ENCODE assay signal across 17 cellular contexts in the genomic region with DNA sequence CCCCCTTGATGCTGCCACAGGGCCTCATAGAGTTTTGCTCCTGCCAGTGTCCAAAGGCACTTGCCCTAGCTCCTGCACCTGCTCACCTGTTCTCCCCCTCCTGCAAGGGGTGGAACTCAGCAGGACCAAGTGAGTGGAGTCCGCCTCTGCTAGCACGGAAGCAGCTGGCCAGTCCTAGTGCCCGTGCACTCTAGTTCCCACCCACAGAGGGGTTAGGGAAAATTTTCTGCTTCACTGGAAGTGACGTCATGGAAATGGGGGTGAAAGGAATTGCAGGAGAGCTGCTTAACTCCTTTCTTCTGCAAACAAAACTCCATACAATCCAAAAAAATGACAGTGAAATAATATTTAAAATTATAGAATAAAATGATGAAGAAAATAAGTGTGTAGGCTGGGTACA.
DNase-seq lines count a peak whose midpoint lies in the region; ATAC-seq, FAIRE-seq and TF ChIP-seq lines count a peak whose summit lies in the region.
"Had no signal": no experiment of that assay in that cellular context is flagged by ENCODE, and none has a peak within 500 bp of the region (broad histone marks: within the 10 kb centered on the region; RNA-seq: fewer than 3 reads in every experiment).

No MANE protein-coding gene starts in this region.

- CTCF ChIA-PET in IMR-90 (lab: Yijun Ruan, JAX) (no interaction called here), GM12878 (lab: Yijun Ruan, JAX) (interaction anchor here (0.9 to 1.9 kb wide), 3 partner anchors 37 to 83 kb away, joined by 3 to 8 read pairs (median 4); no protein-coding TSS in a partner anchor), RWPE1 (lab: Yijun Ruan, JAX) (no interaction called here)

- H2AK5ac ChIP-seq in IMR-90 (ENCODE audit: low read depth, low read length): no peak overlapping the region
- H2AK5ac ChIP-seq in neuronal stem cell (ENCODE audit: low read depth, low read length): no peak overlapping the region
- no peak overlapping the region for H2AK5ac ChIP-seq in trophoblast cell (ENCODE audit: low read length)

- in situ Hi-C loops in IMR-90 (cut with MboI; ENCODE audit: low sequenced_read_pairs): no loop called here
- in situ Hi-C loops in GM12878 (cut with MboI): no loop called here

- H3K18ac ChIP-seq in IMR-90 (ENCODE audit: low read depth, low read length): no peak overlapping the region
- H3K18ac ChIP-seq in neuronal stem cell (ENCODE audit: low read length): no peak overlapping the region
- no peak overlapping the region for H3K18ac ChIP-seq in trophoblast cell (ENCODE audit: low read length)

- no peak overlapping the region for H3K4me2 ChIP-seq in IMR-90 (ENCODE audit: low read depth, low read length)
- H3K4me2 ChIP-seq in GM12878 (ENCODE audit: control insufficient read depth, insufficient read depth): no peak overlapping the region
- no peak overlapping the region for H3K4me2 ChIP-seq in neuronal stem cell (ENCODE audit: insufficient read depth, low read length, poor library complexity, severe bottlenecking)
- no peak overlapping the region for H3K4me2 ChIP-seq in trophoblast cell (ENCODE audit: low read length)
- H3K4me2 ChIP-seq: BLaER1 had no signal

- no peak overlapping the region for H4K8ac ChIP-seq in IMR-90 (ENCODE audit: low read depth in 2 of 2, low read length in 2 of 2)
- no peak overlapping the region for H4K8ac ChIP-seq in neuronal stem cell (ENCODE audit: low read depth, low read length)
- H4K8ac ChIP-seq in trophoblast cell (ENCODE audit: low read depth, low read length): no peak overlapping the region

- BruUV-seq in IMR-90 (replicated peaks; lab: Mats Ljungman, UMichigan) (no TSS peak), GM12878 (replicated peaks; lab: Mats Ljungman, UMichigan) (no TSS peak)

- no peak for TF ChIP-seq RAD21 in IMR-90 (IDR thresholded peaks at IDR 0.05; ENCODE audit: low read length)
- TF ChIP-seq RAD21 in GM12878 (IDR thresholded peaks at IDR 0.05; ENCODE audit: insufficient read depth, low read depth, low read length): no peak

- no peak overlapping the region for H2AK9ac ChIP-seq in IMR-90 (replicated peaks; ENCODE audit: low read depth, low read length, poor library complexity)

- H3K79me2 ChIP-seq in GM12878 (ENCODE audit: control insufficient read depth, insufficient read depth, low read length) (no peaks in the 10 kb centered on the region), trophoblast cell (ENCODE audit: control insufficient read depth, insufficient read depth, low read length, poor library complexity) (no peaks in the 10 kb centered on the region)

- H3K79me1 ChIP-seq in IMR-90 (ENCODE audit: low read depth in 1 of 2, low read length in 2 of 2) (no peaks in the 10 kb centered on the region), neuronal stem cell (ENCODE audit: low read depth, low read length) (no peaks in the 10 kb centered on the region), trophoblast cell (ENCODE audit: low read length) (no peaks in the 10 kb centered on the region)

- H3K9me1 ChIP-seq in IMR-90 (ENCODE audit: insufficient read depth, low read length): no peaks in the 10 kb centered on the region

- SMC1A ChIA-PET in GM12878 (lab: Charles Lee; ENCODE audit: uncharacterized antibody, unreplicated experiment): interaction anchor here (0.8 to 3.4 kb wide), 5 partner anchors 21 to 355 kb away, joined by 3 to 11 read pairs (median 3); no protein-coding TSS in a partner anchor

- H2BK15ac ChIP-seq in IMR-90 (ENCODE audit: low read depth, low read length) (no peak overlapping the region), neuronal stem cell (ENCODE audit: low read length) (no peak overlapping the region)

- DNase-seq in IMR-90 (no peak), SHP77 (lab: John Stamatoyannopoulos, UW) (peak; percentile 77 to 81), GM12878 (ENCODE audit: low read depth, low spot score) (no peak), neuronal stem cell (ENCODE audit: low spot score) (no peak), RWPE1 (ENCODE audit: low spot score) (no peak), trophoblast cell (no peak), foreskin melanocyte (no peak)
- DNase-seq: 8988T; CD4-positive, alpha-beta memory T cell; DMS153; DMS79; GDM1; GM23248 had no signal

- H4K12ac ChIP-seq in trophoblast cell (ENCODE audit: low read depth, low read length): no peak overlapping the region

- H3K56ac ChIP-seq in IMR-90 (ENCODE audit: extremely low read depth, insufficient read depth, low read length): no peak overlapping the region

- TF ChIP-seq EP300 in GM12878 (IDR thresholded peaks at IDR 0.05; ENCODE audit: borderline replicate concordance in 1 of 2, control insufficient read depth in 1 of 2, low read depth in 2 of 2, low read length in 2 of 2): no peak

- intact Hi-C loops in IMR-90 (cut with micrococcal nuclease) (no loop called here), GM12878 (cut with micrococcal nuclease; ENCODE audit: unreplicated experiment) (no loop called here)

- no peak overlapping the region for H2BK20ac ChIP-seq in IMR-90 (ENCODE audit: low read depth, low read length)

- H2BK12ac ChIP-seq in neuronal stem cell (ENCODE audit: low read length) (no peak overlapping the region), trophoblast cell (ENCODE audit: low read length) (no peak overlapping the region)

- H3K14ac ChIP-seq in IMR-90 (replicated peaks; ENCODE audit: low read depth, low read length) (no peak overlapping the region), neuronal stem cell (ENCODE audit: low read length) (peak overlapping the region; percentile 38), trophoblast cell (ENCODE audit: low read length) (no peak overlapping the region)

- no peak for FAIRE-seq in GM12878 (lab: Jason Lieb, UNC)
- FAIRE-seq: HTR-8/SVneo had no signal

- H3K36me3 ChIP-seq in IMR-90 (ENCODE audit: control insufficient read depth, insufficient read depth, low read length) (no peaks in the 10 kb centered on the region), GM12878 (ENCODE audit: control insufficient read depth in 2 of 2, insufficient read depth in 2 of 2, low read length in 1 of 2) (no peaks in the 10 kb centered on the region), neuronal stem cell (replicated peaks in 1 of 2; ENCODE audit: control insufficient read depth in 2 of 2, insufficient read depth in 2 of 2, low read length in 2 of 2) (no peaks in the 10 kb centered on the region), trophoblast cell (ENCODE audit: control insufficient read depth in 1 of 2, insufficient read depth in 2 of 2, low read length in 2 of 2) (no peaks in the 10 kb centered on the region)
- H3K36me3 ChIP-seq: BLaER1, HAP-1 had no signal

- no peak overlapping the region for H4K91ac ChIP-seq in IMR-90 (ENCODE audit: insufficient read depth, low read depth, low read length)
- no peak overlapping the region for H4K91ac ChIP-seq in neuronal stem cell (ENCODE audit: low read depth, low read length, poor library complexity)
- no peak overlapping the region for H4K91ac ChIP-seq in trophoblast cell (ENCODE audit: low read depth, low read length)

- TF ChIP-seq POLR2A in IMR-90 (IDR thresholded peaks at IDR 0.05; ENCODE audit: low read depth, low read length) (no peak), GM12878 (IDR thresholded peaks at IDR 0.05; ENCODE audit: low read depth, low read length) (no peak)

- H4K20me1 ChIP-seq in IMR-90 (ENCODE audit: insufficient read depth, low read length) (no peaks in the 10 kb centered on the region), GM12878 (ENCODE audit: control insufficient read depth, insufficient read depth) (no peaks in the 10 kb centered on the region)
- H4K20me1 ChIP-seq: BLaER1 had no signal

- no peak overlapping the region for H3K4me3 ChIP-seq in IMR-90 (ENCODE audit: insufficient read depth, low read depth, low read length)
- H3K4me3 ChIP-seq in GM12878: no peak overlapping the region
- H3K4me3 ChIP-seq in neuronal stem cell (ENCODE audit: low read length in 2 of 2): no peak overlapping the region
- H3K4me3 ChIP-seq in trophoblast cell (ENCODE audit: low read depth, low read length): no peak overlapping the region
- H3K4me3 ChIP-seq: BLaER1, GM23248, HAP-1 had no signal

- H3K4me1 ChIP-seq in IMR-90 (ENCODE audit: control insufficient read depth, insufficient read depth, low read length) (no peaks in the 10 kb centered on the region), GM12878 (ENCODE audit: control insufficient read depth, insufficient read depth, low read length) (no peaks in the 10 kb centered on the region), neuronal stem cell (ENCODE audit: control insufficient read depth in 2 of 2, insufficient read depth in 1 of 2, low read depth in 1 of 2, low read length in 2 of 2) (no peaks in the 10 kb centered on the region), trophoblast cell (ENCODE audit: control insufficient read depth in 1 of 2, insufficient read depth in 2 of 2, low read length in 2 of 2) (no peaks in the 10 kb centered on the region)
- H3K4me1 ChIP-seq: BLaER1, HAP-1 had no signal

- H2AFZ ChIP-seq in IMR-90 (replicated peaks; ENCODE audit: low read length, poor library complexity) (peak overlapping the region; percentile 14), GM12878 (ENCODE audit: control insufficient read depth, low read depth, low read length) (no peak overlapping the region), neuronal stem cell (ENCODE audit: low read length) (peak overlapping the region; percentile 22), trophoblast cell (ENCODE audit: insufficient read depth, low read length, poor library complexity) (no peak overlapping the region)
- H2AFZ ChIP-seq: GM23248 had no signal

- H4K5ac ChIP-seq in IMR-90 (ENCODE audit: low read depth, low read length): no peak overlapping the region

- dilution Hi-C loops in IMR-90 (cut with HindIII; ENCODE audit: low sequenced_read_pairs, unreplicated experiment): no loop called here

- no peak overlapping the region for H2BK5ac ChIP-seq in IMR-90 (ENCODE audit: low read depth, low read length, poor library complexity, severe bottlenecking)
- no peak overlapping the region for H2BK5ac ChIP-seq in neuronal stem cell (ENCODE audit: low read length)
- H2BK5ac ChIP-seq in trophoblast cell (ENCODE audit: low read depth, low read length, poor library complexity): no peak overlapping the region

- H2BK120ac ChIP-seq in IMR-90 (ENCODE audit: low read depth, low read length) (no peak overlapping the region), neuronal stem cell (ENCODE audit: low read depth, low read length) (no peak overlapping the region), trophoblast cell (ENCODE audit: insufficient read depth, low read length, poor library complexity) (no peak overlapping the region)

- H3K9me3 ChIP-seq in IMR-90 (ENCODE audit: control insufficient read depth, insufficient read depth, low read length): no peaks in the 10 kb centered on the region; the same call in 1 of the 2 replicates
- no peaks in the 10 kb centered on the region for H3K9me3 ChIP-seq in GM12878 (replicated peaks; ENCODE audit: control insufficient read depth, insufficient read depth, low read length)
- H3K9me3 ChIP-seq in neuronal stem cell (replicated peaks in 1 of 2; ENCODE audit: control insufficient read depth in 2 of 2, insufficient read depth in 1 of 2, low read depth in 1 of 2, low read length in 2 of 2): peaks cover 0 to 4% of the 10 kb centered on the region in 2 donors
- peaks cover 2% of the 10 kb centered on the region for H3K9me3 ChIP-seq in trophoblast cell (ENCODE audit: insufficient read depth, low read depth, low read length)
- H3K9me3 ChIP-seq: BLaER1, HAP-1 had no signal

- H3K27me3 ChIP-seq in IMR-90 (ENCODE audit: control insufficient read depth, insufficient read depth, low read length): no peaks in the 10 kb centered on the region
- H3K27me3 ChIP-seq in GM12878 (replicated peaks in 1 of 2; ENCODE audit: control insufficient read depth in 2 of 2, insufficient read depth in 2 of 2, low read length in 1 of 2): no peaks in the 10 kb centered on the region
- H3K27me3 ChIP-seq in neuronal stem cell (ENCODE audit: control insufficient read depth in 3 of 3, insufficient read depth in 3 of 3, low read depth in 1 of 3, low read length in 3 of 3): no peaks in the 10 kb centered on the region
- H3K27me3 ChIP-seq in trophoblast cell (ENCODE audit: insufficient read depth, low read length): no peaks in the 10 kb centered on the region
- H3K27me3 ChIP-seq: BLaER1 had no signal

- no CpG with 5 or more reads among the region's 4 CpGs for WGBS in IMR-90 (ENCODE audit: extremely low coverage in 2 of 2, insufficient read length in 1 of 2), 2 experiments
- WGBS in GM12878 (ENCODE audit: insufficient coverage, insufficient replicate concordance, low lambda C conversion rate, missing lambda C conversion rate): 27% methylated on average over 4 of the region's 4 CpGs
- no CpG with 5 or more reads among the region's 4 CpGs for WGBS in neuronal stem cell (ENCODE audit: extremely low coverage in 2 of 2, insufficient read length in 2 of 2, insufficient replicate concordance in 1 of 2), 2 donors
- WGBS in trophoblast cell (ENCODE audit: extremely low coverage, insufficient coverage, insufficient read length): no CpG with 5 or more reads among the region's 4 CpGs

- H3K9ac ChIP-seq in IMR-90 (ENCODE audit: low read depth, low read length): no peak overlapping the region
- no peak overlapping the region for H3K9ac ChIP-seq in GM12878 (ENCODE audit: control insufficient read depth, insufficient read depth, low read length)
- no peak overlapping the region for H3K9ac ChIP-seq in neuronal stem cell (ENCODE audit: low read depth, low read length, poor library complexity)
- H3K9ac ChIP-seq in trophoblast cell (ENCODE audit: low read length): no peak overlapping the region
- H3K9ac ChIP-seq: BLaER1, GM23248 had no signal

- H3K27ac ChIP-seq in IMR-90 (ENCODE audit: insufficient read depth, low read length) (no peak overlapping the region), GM12878 (ENCODE audit: control insufficient read depth, insufficient read depth) (no peak overlapping the region), neuronal stem cell (replicated peaks; ENCODE audit: low read length) (no peak overlapping the region), RWPE1 (no peak overlapping the region), trophoblast cell (ENCODE audit: low read depth, low read length) (no peak overlapping the region)
- H3K27ac ChIP-seq: BLaER1, GM23248 had no signal

- RAD21 ChIA-PET in GM12878 (lab: Charles Lee; ENCODE audit: unreplicated experiment): interaction anchor here (1.0 to 3.5 kb wide), 4 partner anchors 31 to 83 kb away, joined by 3 to 16 read pairs (median 4); no protein-coding TSS in a partner anchor

- POLR2A ChIA-PET in IMR-90 (lab: Charles Lee; ENCODE audit: unreplicated experiment): no interaction called here
- POLR2A ChIA-PET in GM12878 (lab: Charles Lee): interaction anchor here (1.2 to 1.5 kb wide), 3 partner anchors 11 to 81 kb away, joined by 3 to 6 read pairs (median 4); no protein-coding TSS in a partner anchor
- POLR2A ChIA-PET in RWPE1 (lab: Yijun Ruan, JAX; ENCODE audit: low non-redundant PET): no interaction called here

- ATAC-seq in IMR-90 (ENCODE audit: low read depth) (no peak), GM12878 (peak; percentile 54), HG03520 (IDR thresholded peaks at IDR 0.05; ENCODE audit: unreplicated experiment) (no peak)

- H3K4ac ChIP-seq in IMR-90 (ENCODE audit: low read depth, low read length): no peak overlapping the region
- no peak overlapping the region for H3K4ac ChIP-seq in neuronal stem cell (ENCODE audit: low read length)
- H3K4ac ChIP-seq in trophoblast cell (ENCODE audit: low read depth, low read length): no peak overlapping the region

- no peak overlapping the region for H3K23ac ChIP-seq in IMR-90 (ENCODE audit: low read depth, low read length)
- no peak overlapping the region for H3K23ac ChIP-seq in neuronal stem cell (ENCODE audit: low read depth, low read length, poor library complexity)
- H3K23ac ChIP-seq in trophoblast cell (ENCODE audit: low read length): no peak overlapping the region

- no peak for TF ChIP-seq CTCF in IMR-90 (conservative IDR thresholded peaks at IDR 0.05; ENCODE audit: low read depth, low read length)
- TF ChIP-seq CTCF in GM12878 (IDR thresholded peaks at IDR 0.05 in 2 of 3, conservative IDR thresholded peaks at IDR 0.05 in 1 of 3; ENCODE audit: control insufficient read depth in 2 of 3, extremely low read depth in 1 of 3, insufficient read depth in 1 of 3, low read depth in 3 of 3, low read length in 3 of 3): no peak
- TF ChIP-seq CTCF in RWPE1 (conservative IDR thresholded peaks at IDR 0.05; ENCODE audit: low read depth): no peak

Comparison
In these comparisons a context has a peak if more than half of its experiments do, and no peak if none do; other contexts are left out.
1. DNase-seq: peak in SHP77 (2 of 2); none in IMR-90 (single experiment), GM12878 (single experiment), neuronal stem cell (single experiment), RWPE1 (single experiment), trophoblast cell (0 of 2) and foreskin melanocyte (single experiment).
2. H2AFZ ChIP-seq: peak in IMR-90 (single experiment) and neuronal stem cell (single experiment); none in GM12878 (single experiment) and trophoblast cell (single experiment).